ENCODE assay signal across 8 cellular contexts in the genomic region with DNA sequence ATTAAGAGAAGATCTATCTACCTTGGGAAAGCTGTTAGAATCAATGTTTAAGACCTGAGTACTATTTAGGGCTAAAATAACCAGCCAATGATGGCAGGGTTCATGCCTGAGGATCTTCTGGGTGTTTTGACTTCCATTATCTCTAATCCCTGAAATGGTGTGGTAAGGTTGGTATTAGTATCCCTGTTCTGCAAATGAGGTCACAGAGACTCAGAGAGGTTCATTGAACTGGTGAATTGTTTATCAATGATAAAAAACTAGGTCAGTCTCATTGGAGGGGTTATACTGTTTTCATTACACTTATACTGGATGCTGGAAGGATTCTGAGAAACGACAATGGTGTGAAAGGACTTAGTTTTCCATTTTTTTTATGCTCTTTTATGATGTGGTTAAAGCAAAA.
"Had no signal": no experiment of that assay in that cellular context is flagged by ENCODE, and none has a peak within 500 bp of the region (broad histone marks: within the 10 kb centered on the region; RNA-seq: fewer than 3 reads in every experiment).

No MANE protein-coding gene starts in this region.

- H3K27ac ChIP-seq: HL-60 had no signal

- H3K4me3 ChIP-seq: HAP-1, K562 had no signal

- DNase-seq: GOT3, H7, HFFc6, IMR-90, KG1 had no signal

- H3K9me3 ChIP-seq: HAP-1 had no signal

- FAIRE-seq: K562 had no signal

- H3K36me3 ChIP-seq: HAP-1 had no signal

- ATAC-seq: K562 had no signal
